1 cellular context compared by ENCODE assay signal in genomic region chr17:51120739-51121619, GRCh38.
TF ChIP-seq lines count a peak whose summit lies in the region.

TSS of gene SPAG9 (minus strand) at chr17:51120868. CDS start at chr17:51120656, 212 bp downstream.

TF ChIP-seq in HepG2, 621 proteins besides CTCF, POLR2A, EP300 and RAD21 (continued from another document):
- no peak for TF ChIP-seq MNT (IDR thresholded peaks at IDR 0.05)
- TF ChIP-seq ZZZ3 (CRISPR knock-in tag; IDR thresholded peaks at IDR 0.05; ENCODE audit: borderline replicate concordance) = 0 out of 2 replicates have a peak, but pooled peaks have one; percentile 14
- no peak for TF ChIP-seq ZNF841 (CRISPR knock-in tag; IDR thresholded peaks at IDR 0.05; ENCODE audit: borderline replicate concordance)
- no peak for TF ChIP-seq MYNN (CRISPR knock-in tag; IDR thresholded peaks at IDR 0.05; ENCODE audit: low read depth)
- TF ChIP-seq SP5 (CRISPR knock-in tag; IDR thresholded peaks at IDR 0.05; ENCODE audit: borderline replicate concordance, low read depth) = peak; percentile 41; the same call in 1 of the 2 replicates
- 0 out of 2 replicates have a peak, but pooled peaks have one; percentile 38 for TF ChIP-seq ZNF567 (CRISPR knock-in tag; IDR thresholded peaks at IDR 0.05; ENCODE audit: borderline replicate concordance)
- TF ChIP-seq ZNF703 (CRISPR knock-in tag; IDR thresholded peaks at IDR 0.05; ENCODE audit: borderline replicate concordance) = no peak
- peak; percentile 83 for TF ChIP-seq GMEB1 (CRISPR knock-in tag; IDR thresholded peaks at IDR 0.05; ENCODE audit: borderline replicate concordance)
- 0 out of 2 replicates have a peak, but pooled peaks have one; percentile 21 for TF ChIP-seq ZNF746 (CRISPR knock-in tag; IDR thresholded peaks at IDR 0.05)
